8 cellular contexts compared by ENCODE assay signal in the genomic region with DNA sequence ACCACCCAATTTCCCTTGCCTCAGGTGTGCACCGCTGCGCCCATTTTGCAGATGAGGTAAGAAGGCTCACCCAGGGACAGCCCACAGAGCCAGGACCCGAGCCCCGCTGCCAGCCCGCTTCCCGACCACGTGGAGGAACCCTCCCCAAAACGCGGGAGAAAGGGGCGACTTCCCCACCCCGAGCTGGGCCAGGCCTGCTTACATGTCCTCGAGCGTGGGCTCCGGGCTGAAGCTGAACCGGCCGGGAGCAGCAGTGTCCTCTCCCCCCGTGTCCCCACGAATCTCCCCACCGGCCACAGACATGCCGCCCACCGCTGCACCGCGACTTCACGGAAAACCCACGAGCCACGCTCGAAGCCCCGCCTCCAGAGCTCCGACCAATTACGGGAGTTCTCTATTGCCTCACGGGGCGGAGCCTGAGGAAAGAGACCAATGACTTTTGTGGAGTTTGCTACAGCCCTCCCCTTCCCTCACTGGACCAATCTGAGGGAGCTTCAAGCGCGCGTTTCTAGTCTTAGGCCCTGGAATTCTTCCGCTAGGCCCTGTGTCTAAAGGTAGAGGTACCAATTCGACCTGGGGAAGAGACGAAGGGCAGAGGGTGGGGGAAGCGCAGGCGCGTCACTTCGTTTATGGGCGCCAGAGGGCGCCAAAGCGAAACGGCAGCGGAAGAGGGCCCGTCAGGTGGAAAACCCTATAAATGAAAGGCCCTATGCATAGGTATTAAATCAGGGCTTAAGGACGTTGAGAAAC. TPM values are rescaled to one million over a fixed set of nuclear protein-coding genes. Genes with fewer than 3 reads are reported as not detected.
DNase-seq lines count a peak whose midpoint lies in the region; ATAC-seq and TF ChIP-seq lines count a peak whose summit lies in the region.

A gene (minus strand): TSS at position 353 of the 750 bp plus-strand sequence. CDS start 50 bp downstream, at position 303.

- H3K27ac Mint-ChIP-seq in GM23338 (0 out of 2 replicates have a peak within 1 kb of the TSS, but pooled peaks have one; percentile 45), natural killer cell (no peak within 1 kb of the TSS)

- peak within 1 kb of the TSS; percentile 56; the same call in 1 of the 2 replicates for H3K27ac ChIP-seq in GM23338 (ENCODE audit: low read depth)

- intact Hi-C loops in natural killer cell (cut with micrococcal nuclease): loop anchor here (1.0 to 10.0 kb wide), 6 partner anchors 15 to 204 kb away; a partner anchor contains a TSS

- H3F3A ChIP-seq in GM23338 (replicated peaks; ENCODE audit: low read depth): peaks cover 11% of the 10 kb centered on the region

- H3K4me1 Mint-ChIP-seq in GM23338: peaks cover 11% of the 10 kb centered on the region
- H3K4me1 Mint-ChIP-seq in natural killer cell: peaks cover 0 to 6% of the 10 kb centered on the region in 2 donors

- peak within 1 kb of the TSS; percentile 91 for H3K4me2 ChIP-seq in GM23338

- DNase-seq in EL (peak; percentile 99), GM23338 (ENCODE audit: low spot score) (peak; percentile 100), LHCN-M2 (ENCODE audit: low read depth) (peak; percentile 98), RPMI7951 (ENCODE audit: low read depth) (peak; percentile 98), fibroblast of peridontal ligament (ENCODE audit: extremely low read depth) (peak; percentile 96), natural killer cell (peak; percentile 92)
- DNase-seq in activated T-helper 1 cell treated with anti-CD3 and anti-CD28 coated beads, Interleukin-2, amount 50 U/mL, for 16 hours (ENCODE audit: low read depth in 1 of 2, low spot score in 1 of 2): peak; percentile 83 to 91
- DNase-seq in stimulated activated naive CD4-positive, alpha-beta T cell treated with Interleukin-2 at 50 U/mL for 16 hours (lab: John Stamatoyannopoulos, UW): peak; percentile 97

- H3K9me2 ChIP-seq in GM23338 (ENCODE audit: insufficient read depth): no peaks in the 10 kb centered on the region

- H4K20me1 ChIP-seq in GM23338 (replicated peaks; ENCODE audit: insufficient read depth): peaks cover 10% of the 10 kb centered on the region; the same call in 1 of the 2 replicates

- peaks cover 32% of the 10 kb centered on the region for H3K79me2 ChIP-seq in GM23338 (replicated peaks; ENCODE audit: insufficient read depth)

- ATAC-seq in GM23338 (peak; percentile 97), natural killer cell (peak; percentile 94 to 99 (median 95))

- H3K36me3 Mint-ChIP-seq in GM23338 (ENCODE audit: low read depth) (peaks cover 34% of the 10 kb centered on the region), natural killer cell (no peaks in the 10 kb centered on the region)

- peak within 1 kb of the TSS; percentile 95 for H2AFZ ChIP-seq in GM23338

- H3K9me3 Mint-ChIP-seq in GM23338: no peaks in the 10 kb centered on the region; the same call in 2 of the 3 replicates
- H3K9me3 Mint-ChIP-seq in natural killer cell: no peaks in the 10 kb centered on the region

- TF ChIP-seq CTCF in GM23338 (conservative IDR thresholded peaks at IDR 0.05; ENCODE audit: low read depth in 2 of 2) (peak; percentile 84 to 95), natural killer cell (IDR thresholded peaks at IDR 0.05) (peak; percentile 71)

- peaks cover 15% of the 10 kb centered on the region for H3K4me1 ChIP-seq in GM23338 (ENCODE audit: insufficient read depth)

- H3K27me3 ChIP-seq in GM23338 (ENCODE audit: insufficient read depth): no peaks in the 10 kb centered on the region

- peaks cover 13% of the 10 kb centered on the region for H3K27me3 Mint-ChIP-seq in GM23338 (ENCODE audit: insufficient read depth, low read depth, poor library complexity)
- no peaks in the 10 kb centered on the region for H3K27me3 Mint-ChIP-seq in natural killer cell (ENCODE audit: low read depth in 2 of 2)

- no peak within 1 kb of the TSS for H3K4me3 Mint-ChIP-seq in GM23338
- H3K4me3 Mint-ChIP-seq in natural killer cell: peak within 1 kb of the TSS; percentile 21

- peak within 1 kb of the TSS; percentile 67 for H3K4me3 ChIP-seq in GM23338

- peaks cover 7% of the 10 kb centered on the region; the same call in 1 of the 2 replicates for H3K36me3 ChIP-seq in GM23338 (ENCODE audit: insufficient read depth)

TF ChIP-seq in GM23338, 12 proteins besides CTCF, POLR2A, EP300 and RAD21 (continues in another document):
- TF ChIP-seq EZH2 (IDR thresholded peaks at IDR 0.05; ENCODE audit: low read depth, unreplicated experiment) (no peak), JUNB (IDR thresholded peaks at IDR 0.05; ENCODE audit: unreplicated experiment) (no peak), EZH2phosphoT487 (IDR thresholded peaks at IDR 0.05; ENCODE audit: unreplicated experiment) (no peak), NANOG (IDR thresholded peaks at IDR 0.05; ENCODE audit: borderline replicate concordance) (no peak), CREB1 (CRISPR knock-in tag; IDR thresholded peaks at IDR 0.05; ENCODE audit: low read depth) (peak; percentile 79), ZNF331 (CRISPR knock-in tag; IDR thresholded peaks at IDR 0.05; ENCODE audit: low read depth) (no peak), ZNF114 (CRISPR knock-in tag; IDR thresholded peaks at IDR 0.05) (no peak), POLR2AphosphoS5 (IDR thresholded peaks at IDR 0.05; ENCODE audit: low read depth) (peak; percentile 68)
- TF ChIP-seq, protein P1, sequence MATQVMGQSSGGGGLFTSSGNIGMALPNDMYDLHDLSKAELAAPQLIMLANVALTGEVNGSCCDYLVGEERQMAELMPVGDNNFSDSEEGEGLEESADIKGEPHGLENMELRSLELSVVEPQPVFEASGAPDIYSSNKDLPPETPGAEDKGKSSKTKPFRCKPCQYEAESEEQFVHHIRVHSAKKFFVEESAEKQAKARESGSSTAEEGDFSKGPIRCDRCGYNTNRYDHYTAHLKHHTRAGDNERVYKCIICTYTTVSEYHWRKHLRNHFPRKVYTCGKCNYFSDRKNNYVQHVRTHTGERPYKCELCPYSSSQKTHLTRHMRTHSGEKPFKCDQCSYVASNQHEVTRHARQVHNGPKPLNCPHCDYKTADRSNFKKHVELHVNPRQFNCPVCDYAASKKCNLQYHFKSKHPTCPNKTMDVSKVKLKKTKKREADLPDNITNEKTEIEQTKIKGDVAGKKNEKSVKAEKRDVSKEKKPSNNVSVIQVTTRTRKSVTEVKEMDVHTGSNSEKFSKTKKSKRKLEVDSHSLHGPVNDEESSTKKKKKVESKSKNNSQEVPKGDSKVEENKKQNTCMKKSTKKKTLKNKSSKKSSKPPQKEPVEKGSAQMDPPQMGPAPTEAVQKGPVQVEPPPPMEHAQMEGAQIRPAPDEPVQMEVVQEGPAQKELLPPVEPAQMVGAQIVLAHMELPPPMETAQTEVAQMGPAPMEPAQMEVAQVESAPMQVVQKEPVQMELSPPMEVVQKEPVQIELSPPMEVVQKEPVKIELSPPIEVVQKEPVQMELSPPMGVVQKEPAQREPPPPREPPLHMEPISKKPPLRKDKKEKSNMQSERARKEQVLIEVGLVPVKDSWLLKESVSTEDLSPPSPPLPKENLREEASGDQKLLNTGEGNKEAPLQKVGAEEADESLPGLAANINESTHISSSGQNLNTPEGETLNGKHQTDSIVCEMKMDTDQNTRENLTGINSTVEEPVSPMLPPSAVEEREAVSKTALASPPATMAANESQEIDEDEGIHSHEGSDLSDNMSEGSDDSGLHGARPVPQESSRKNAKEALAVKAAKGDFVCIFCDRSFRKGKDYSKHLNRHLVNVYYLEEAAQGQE (IDR thresholded peaks at IDR 0.05; ENCODE audit: unreplicated experiment): no peak
- TF ChIP-seq, protein P2, sequence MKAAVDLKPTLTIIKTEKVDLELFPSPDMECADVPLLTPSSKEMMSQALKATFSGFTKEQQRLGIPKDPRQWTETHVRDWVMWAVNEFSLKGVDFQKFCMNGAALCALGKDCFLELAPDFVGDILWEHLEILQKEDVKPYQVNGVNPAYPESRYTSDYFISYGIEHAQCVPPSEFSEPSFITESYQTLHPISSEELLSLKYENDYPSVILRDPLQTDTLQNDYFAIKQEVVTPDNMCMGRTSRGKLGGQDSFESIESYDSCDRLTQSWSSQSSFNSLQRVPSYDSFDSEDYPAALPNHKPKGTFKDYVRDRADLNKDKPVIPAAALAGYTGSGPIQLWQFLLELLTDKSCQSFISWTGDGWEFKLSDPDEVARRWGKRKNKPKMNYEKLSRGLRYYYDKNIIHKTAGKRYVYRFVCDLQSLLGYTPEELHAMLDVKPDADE (IDR thresholded peaks at IDR 0.05): 0 out of 2 replicates have a peak, but pooled peaks have one; percentile 2

RNA-seq across cellular contexts. Expression of the gene that starts here (rescaled TPM):
- total RNA-seq in GM23338 (2014; rRNA removed; shearing (Covaris generic)): 46.1 and 54.1 TPM in 2 replicates
- polyA plus RNA-seq in GM23338 (2016; fragmentation: Nextera tagmentation; extraction: Ambion mirVana): 51.7 and 58.3 TPM in 2 replicates
- 31.7 and 33.6 TPM in 2 replicates for total RNA-seq in LHCN-M2 (2014; rRNA removed)
- polyA plus RNA-seq in LHCN-M2 (2012): 40.3 TPM
- total RNA-seq in RPMI7951 (2014; rRNA removed; shearing (Covaris generic)): 26.8 and 32.2 TPM in 2 replicates
- 10 to 100 TPM; 11.2 to 16.9 (median 15.2) TPM for total RNA-seq in natural killer cell

Comparison
In these comparisons a context has a peak if more than half of its experiments do, and no peak if none do; other contexts are left out.
1. Peak in every context shown above with its lines: DNase-seq, ATAC-seq, H3K4me3 ChIP-seq and H3K27ac ChIP-seq.